ENCODE assay signal across 1 cellular context in the genomic region with DNA sequence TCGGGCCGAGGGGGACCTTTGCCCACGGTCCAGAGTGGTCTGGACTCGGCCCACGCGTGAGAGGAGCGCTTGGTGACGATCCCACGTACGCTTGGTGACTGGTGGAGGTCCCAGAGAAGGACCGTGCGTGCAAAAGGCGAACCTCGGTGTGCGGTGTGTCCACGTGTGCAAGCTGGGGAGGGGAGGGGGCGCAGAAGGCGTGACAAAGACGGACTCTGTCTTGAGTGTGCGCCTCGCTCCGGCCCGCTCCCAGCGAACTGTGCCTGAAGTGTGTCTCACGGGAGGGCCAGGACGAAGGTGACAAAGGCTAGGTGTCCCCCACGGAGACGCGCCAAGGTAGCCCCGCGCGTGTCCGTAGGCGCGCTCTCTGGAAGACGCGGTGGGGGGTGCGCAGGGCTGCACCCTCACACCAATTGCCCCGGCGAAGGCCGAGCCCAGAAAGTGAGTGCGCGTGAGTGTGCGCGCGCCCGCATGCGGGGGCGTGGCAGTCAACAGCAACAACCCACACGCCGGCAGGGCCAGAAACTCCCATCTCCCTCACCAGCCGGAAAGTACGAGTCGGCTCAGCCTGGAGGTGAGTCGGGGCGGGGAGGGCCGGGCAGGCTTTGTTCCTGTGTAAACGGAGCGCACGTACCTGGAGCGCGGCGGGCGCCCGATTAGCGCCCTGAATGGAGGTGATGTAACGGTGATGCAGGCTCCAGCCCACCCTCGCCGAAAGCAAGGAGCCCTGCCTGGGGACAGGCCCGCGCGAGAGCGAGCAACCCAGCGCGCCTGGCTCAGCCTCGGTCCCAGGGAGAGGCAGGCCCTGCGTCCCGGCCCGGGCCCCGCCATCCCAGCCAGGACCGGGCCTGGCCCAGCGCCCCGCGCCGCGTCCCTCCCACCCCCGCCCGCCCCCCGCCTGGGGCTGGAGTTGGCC.
TF ChIP-seq lines count a peak whose summit lies in the region.

A gene with protein sequence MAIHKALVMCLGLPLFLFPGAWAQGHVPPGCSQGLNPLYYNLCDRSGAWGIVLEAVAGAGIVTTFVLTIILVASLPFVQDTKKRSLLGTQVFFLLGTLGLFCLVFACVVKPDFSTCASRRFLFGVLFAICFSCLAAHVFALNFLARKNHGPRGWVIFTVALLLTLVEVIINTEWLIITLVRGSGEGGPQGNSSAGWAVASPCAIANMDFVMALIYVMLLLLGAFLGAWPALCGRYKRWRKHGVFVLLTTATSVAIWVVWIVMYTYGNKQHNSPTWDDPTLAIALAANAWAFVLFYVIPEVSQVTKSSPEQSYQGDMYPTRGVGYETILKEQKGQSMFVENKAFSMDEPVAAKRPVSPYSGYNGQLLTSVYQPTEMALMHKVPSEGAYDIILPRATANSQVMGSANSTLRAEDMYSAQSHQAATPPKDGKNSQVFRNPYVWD (plus strand): TSS at position 521 of the 916 bp plus-strand sequence. CDS start 7,689 bp downstream, outside the sequence.

TF ChIP-seq in HepG2, 621 proteins besides CTCF, POLR2A, EP300 and RAD21 (continued from another document and continues in another):
- TF ChIP-seq, protein P1, sequence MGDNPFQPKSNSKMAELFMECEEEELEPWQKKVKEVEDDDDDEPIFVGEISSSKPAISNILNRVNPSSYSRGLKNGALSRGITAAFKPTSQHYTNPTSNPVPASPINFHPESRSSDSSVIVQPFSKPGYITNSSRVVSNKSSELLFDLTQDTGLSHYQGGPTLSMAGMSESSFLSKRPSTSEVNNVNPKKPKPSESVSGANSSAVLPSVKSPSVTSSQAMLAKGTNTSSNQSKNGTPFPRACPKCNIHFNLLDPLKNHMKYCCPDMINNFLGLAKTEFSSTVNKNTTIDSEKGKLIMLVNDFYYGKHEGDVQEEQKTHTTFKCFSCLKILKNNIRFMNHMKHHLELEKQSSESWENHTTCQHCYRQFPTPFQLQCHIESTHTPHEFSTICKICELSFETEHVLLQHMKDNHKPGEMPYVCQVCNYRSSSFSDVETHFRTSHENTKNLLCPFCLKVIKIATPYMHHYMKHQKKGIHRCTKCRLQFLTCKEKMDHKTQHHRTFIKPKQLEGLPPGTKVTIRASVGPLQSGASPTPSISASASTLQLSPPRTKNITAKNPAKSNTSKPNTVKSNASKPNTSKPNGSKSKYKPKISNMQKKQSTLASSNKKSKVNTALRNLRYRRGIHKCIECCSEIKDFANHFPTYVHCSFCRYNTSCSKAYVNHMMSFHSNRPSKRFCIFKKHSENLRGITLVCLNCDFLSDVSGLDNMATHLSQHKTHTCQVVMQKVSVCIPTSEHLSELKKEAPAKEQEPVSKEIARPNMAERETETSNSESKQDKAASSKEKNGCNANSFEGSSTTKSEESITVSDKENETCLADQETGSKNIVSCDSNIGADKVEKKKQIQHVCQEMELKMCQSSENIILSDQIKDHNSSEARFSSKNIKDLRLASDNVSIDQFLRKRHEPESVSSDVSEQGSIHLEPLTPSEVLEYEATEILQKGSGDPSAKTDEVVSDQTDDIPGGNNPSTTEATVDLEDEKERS (CRISPR knock-in tag; IDR thresholded peaks at IDR 0.05) = peak; percentile 65; the same call in 1 of the 2 replicates
- TF ChIP-seq, protein P2, sequence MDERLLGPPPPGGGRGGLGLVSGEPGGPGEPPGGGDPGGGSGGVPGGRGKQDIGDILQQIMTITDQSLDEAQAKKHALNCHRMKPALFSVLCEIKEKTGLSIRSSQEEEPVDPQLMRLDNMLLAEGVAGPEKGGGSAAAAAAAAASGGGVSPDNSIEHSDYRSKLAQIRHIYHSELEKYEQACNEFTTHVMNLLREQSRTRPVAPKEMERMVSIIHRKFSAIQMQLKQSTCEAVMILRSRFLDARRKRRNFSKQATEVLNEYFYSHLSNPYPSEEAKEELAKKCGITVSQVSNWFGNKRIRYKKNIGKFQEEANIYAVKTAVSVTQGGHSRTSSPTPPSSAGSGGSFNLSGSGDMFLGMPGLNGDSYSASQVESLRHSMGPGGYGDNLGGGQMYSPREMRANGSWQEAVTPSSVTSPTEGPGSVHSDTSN (CRISPR knock-in tag; IDR thresholded peaks at IDR 0.05) = no peak
- TF ChIP-seq, protein P3, sequence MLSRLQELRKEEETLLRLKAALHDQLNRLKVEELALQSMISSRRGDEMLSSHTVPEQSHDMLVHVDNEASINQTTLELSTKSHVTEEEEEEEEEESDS (CRISPR knock-in tag; IDR thresholded peaks at IDR 0.05; ENCODE audit: borderline replicate concordance) = peak; percentile 57; the same call in 1 of the 2 replicates
- TF ChIP-seq FOXK1 (CRISPR knock-in tag; IDR thresholded peaks at IDR 0.05; ENCODE audit: borderline replicate concordance, low read depth) (peak; percentile 98), ZSCAN29 (CRISPR knock-in tag; conservative IDR thresholded peaks at IDR 0.05) (peak; percentile 30; the same call in 1 of the 2 replicates), ZNF768 (CRISPR knock-in tag; IDR thresholded peaks at IDR 0.05) (peak; percentile 15; the same call in 1 of the 2 replicates), NR1H2 (CRISPR knock-in tag; IDR thresholded peaks at IDR 0.05; ENCODE audit: borderline replicate concordance, low read depth) (no peak), RBFOX2 (IDR thresholded peaks at IDR 0.05; ENCODE audit: low read depth, low read length) (peak; percentile 97), ZBTB38 (CRISPR knock-in tag; IDR thresholded peaks at IDR 0.05) (no peak; the same call in 1 of the 2 replicates), ZFP90 (CRISPR knock-in tag; IDR thresholded peaks at IDR 0.05; ENCODE audit: borderline replicate concordance) (no peak; the same call in 1 of the 2 replicates), TMF1 (CRISPR knock-in tag; IDR thresholded peaks at IDR 0.05; ENCODE audit: low read depth) (peak; percentile 82), ZNF337 (CRISPR knock-in tag; IDR thresholded peaks at IDR 0.05; ENCODE audit: borderline replicate concordance, low read depth) (0 out of 2 replicates have a peak, but pooled peaks have one; percentile 70), ZNF143 (CRISPR knock-in tag; IDR thresholded peaks at IDR 0.05) (no peak; the same call in 1 of the 2 replicates), FLYWCH1 (CRISPR knock-in tag; IDR thresholded peaks at IDR 0.05) (peak; percentile 87; the same call in 1 of the 2 replicates), KDM4B (CRISPR knock-in tag; IDR thresholded peaks at IDR 0.05) (peak; percentile 25; the same call in 1 of the 2 replicates), ZNF34 (CRISPR knock-in tag; IDR thresholded peaks at IDR 0.05; ENCODE audit: borderline replicate concordance) (0 out of 2 replicates have a peak, but pooled peaks have one; percentile 24), ISL2 (CRISPR knock-in tag; IDR thresholded peaks at IDR 0.05) (peak; percentile 63), ZNF747 (CRISPR knock-in tag; IDR thresholded peaks at IDR 0.05; ENCODE audit: borderline replicate concordance) (peak; percentile 94; the same call in 1 of the 2 replicates), FOXA1 (IDR thresholded peaks at IDR 0.05) (no peak), FOXA1 (CRISPR knock-in tag; IDR thresholded peaks at IDR 0.05) (peak; percentile 92), ZSCAN31 (CRISPR knock-in tag; IDR thresholded peaks at IDR 0.05; ENCODE audit: low read depth) (peak; percentile 93), KDM5B (CRISPR knock-in tag; IDR thresholded peaks at IDR 0.05; ENCODE audit: borderline replicate concordance) (peak; percentile 83), JDP2 (CRISPR knock-in tag; IDR thresholded peaks at IDR 0.05; ENCODE audit: borderline replicate concordance) (no peak; the same call in 1 of the 2 replicates), MAFK (conservative IDR thresholded peaks at IDR 0.05 in 1 of 2, IDR thresholded peaks at IDR 0.05 in 1 of 2; ENCODE audit: low read length in 2 of 2) (no peak), AGO2 (optimal IDR thresholded peaks at IDR 0.05; ENCODE audit: low read depth, low read length) (peak; percentile 97), LCORL (IDR thresholded peaks at IDR 0.05) (no peak), LCORL (CRISPR knock-in tag; IDR thresholded peaks at IDR 0.05) (peak; percentile 96), ZNF382 (CRISPR knock-in tag; IDR thresholded peaks at IDR 0.05; ENCODE audit: borderline replicate concordance) (no peak), FOXK2 (IDR thresholded peaks at IDR 0.05) (peak; percentile 97), PAF1 (CRISPR knock-in tag; IDR thresholded peaks at IDR 0.05) (peak; percentile 70), EED (CRISPR knock-in tag; IDR thresholded peaks at IDR 0.05) (peak; percentile 83), NFIB (CRISPR knock-in tag; IDR thresholded peaks at IDR 0.05; ENCODE audit: borderline replicate concordance) (no peak), ZMYM4 (CRISPR knock-in tag; IDR thresholded peaks at IDR 0.05) (peak; percentile 67), ZNF30 (CRISPR knock-in tag; IDR thresholded peaks at IDR 0.05) (0 out of 2 replicates have a peak, but pooled peaks have one; percentile 10), ZNF496 (CRISPR knock-in tag; IDR thresholded peaks at IDR 0.05; ENCODE audit: insufficient replicate concordance) (no peak)
- TF ChIP-seq, protein P4, sequence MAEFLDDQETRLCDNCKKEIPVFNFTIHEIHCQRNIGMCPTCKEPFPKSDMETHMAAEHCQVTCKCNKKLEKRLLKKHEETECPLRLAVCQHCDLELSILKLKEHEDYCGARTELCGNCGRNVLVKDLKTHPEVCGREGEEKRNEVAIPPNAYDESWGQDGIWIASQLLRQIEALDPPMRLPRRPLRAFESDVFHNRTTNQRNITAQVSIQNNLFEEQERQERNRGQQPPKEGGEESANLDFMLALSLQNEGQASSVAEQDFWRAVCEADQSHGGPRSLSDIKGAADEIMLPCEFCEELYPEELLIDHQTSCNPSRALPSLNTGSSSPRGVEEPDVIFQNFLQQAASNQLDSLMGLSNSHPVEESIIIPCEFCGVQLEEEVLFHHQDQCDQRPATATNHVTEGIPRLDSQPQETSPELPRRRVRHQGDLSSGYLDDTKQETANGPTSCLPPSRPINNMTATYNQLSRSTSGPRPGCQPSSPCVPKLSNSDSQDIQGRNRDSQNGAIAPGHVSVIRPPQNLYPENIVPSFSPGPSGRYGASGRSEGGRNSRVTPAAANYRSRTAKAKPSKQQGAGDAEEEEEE (CRISPR knock-in tag; IDR thresholded peaks at IDR 0.05; ENCODE audit: borderline replicate concordance) = no peak
- TF ChIP-seq, protein P5, sequence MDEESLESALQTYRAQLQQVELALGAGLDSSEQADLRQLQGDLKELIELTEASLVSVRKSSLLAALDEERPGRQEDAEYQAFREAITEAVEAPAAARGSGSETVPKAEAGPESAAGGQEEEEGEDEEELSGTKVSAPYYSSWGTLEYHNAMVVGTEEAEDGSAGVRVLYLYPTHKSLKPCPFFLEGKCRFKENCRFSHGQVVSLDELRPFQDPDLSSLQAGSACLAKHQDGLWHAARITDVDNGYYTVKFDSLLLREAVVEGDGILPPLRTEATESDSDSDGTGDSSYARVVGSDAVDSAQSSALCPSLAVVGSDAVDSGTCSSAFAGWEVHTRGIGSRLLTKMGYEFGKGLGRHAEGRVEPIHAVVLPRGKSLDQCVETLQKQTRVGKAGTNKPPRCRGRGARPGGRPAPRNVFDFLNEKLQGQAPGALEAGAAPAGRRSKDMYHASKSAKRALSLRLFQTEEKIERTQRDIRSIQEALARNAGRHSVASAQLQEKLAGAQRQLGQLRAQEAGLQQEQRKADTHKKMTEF (CRISPR knock-in tag; IDR thresholded peaks at IDR 0.05) = peak; percentile 77
- TF ChIP-seq, protein P6, sequence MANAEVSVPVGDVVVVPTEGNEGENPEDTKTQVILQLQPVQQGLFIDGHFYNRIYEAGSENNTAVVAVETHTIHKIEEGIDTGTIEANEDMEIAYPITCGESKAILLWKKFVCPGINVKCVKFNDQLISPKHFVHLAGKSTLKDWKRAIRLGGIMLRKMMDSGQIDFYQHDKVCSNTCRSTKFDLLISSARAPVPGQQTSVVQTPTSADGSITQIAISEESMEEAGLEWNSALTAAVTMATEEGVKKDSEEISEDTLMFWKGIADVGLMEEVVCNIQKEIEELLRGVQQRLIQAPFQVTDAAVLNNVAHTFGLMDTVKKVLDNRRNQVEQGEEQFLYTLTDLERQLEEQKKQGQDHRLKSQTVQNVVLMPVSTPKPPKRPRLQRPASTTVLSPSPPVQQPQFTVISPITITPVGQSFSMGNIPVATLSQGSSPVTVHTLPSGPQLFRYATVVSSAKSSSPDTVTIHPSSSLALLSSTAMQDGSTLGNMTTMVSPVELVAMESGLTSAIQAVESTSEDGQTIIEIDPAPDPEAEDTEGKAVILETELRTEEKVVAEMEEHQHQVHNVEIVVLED (CRISPR knock-in tag; IDR thresholded peaks at IDR 0.05; ENCODE audit: borderline replicate concordance) = peak; percentile 80
- TF ChIP-seq, protein P7, sequence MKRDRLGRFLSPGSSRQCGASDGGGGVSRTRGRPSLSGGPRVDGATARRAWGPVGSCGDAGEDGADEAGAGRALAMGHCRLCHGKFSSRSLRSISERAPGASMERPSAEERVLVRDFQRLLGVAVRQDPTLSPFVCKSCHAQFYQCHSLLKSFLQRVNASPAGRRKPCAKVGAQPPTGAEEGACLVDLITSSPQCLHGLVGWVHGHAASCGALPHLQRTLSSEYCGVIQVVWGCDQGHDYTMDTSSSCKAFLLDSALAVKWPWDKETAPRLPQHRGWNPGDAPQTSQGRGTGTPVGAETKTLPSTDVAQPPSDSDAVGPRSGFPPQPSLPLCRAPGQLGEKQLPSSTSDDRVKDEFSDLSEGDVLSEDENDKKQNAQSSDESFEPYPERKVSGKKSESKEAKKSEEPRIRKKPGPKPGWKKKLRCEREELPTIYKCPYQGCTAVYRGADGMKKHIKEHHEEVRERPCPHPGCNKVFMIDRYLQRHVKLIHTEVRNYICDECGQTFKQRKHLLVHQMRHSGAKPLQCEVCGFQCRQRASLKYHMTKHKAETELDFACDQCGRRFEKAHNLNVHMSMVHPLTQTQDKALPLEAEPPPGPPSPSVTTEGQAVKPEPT (CRISPR knock-in tag; IDR thresholded peaks at IDR 0.05; ENCODE audit: low read depth) = no peak; the same call in 1 of the 2 replicates
- TF ChIP-seq, protein P8, sequence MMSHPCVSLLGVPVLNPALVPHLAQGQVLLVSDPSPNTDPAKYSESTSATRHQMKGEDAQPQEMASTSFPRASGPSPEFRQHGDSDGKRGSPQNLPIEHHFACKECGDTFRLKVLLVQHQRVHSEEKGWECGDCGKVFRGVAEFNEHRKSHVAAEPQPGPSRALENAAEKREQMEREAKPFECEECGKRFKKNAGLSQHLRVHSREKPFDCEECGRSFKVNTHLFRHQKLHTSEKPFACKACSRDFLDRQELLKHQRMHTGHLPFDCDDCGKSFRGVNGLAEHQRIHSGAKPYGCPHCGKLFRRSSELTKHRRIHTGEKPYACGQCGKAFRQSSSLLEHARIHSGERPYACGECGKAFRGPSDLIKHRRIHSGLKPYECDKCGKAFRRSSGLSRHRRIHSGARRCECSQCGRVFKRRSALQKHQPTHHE (CRISPR knock-in tag; IDR thresholded peaks at IDR 0.05; ENCODE audit: borderline replicate concordance) = no peak
- TF ChIP-seq, protein P9, sequence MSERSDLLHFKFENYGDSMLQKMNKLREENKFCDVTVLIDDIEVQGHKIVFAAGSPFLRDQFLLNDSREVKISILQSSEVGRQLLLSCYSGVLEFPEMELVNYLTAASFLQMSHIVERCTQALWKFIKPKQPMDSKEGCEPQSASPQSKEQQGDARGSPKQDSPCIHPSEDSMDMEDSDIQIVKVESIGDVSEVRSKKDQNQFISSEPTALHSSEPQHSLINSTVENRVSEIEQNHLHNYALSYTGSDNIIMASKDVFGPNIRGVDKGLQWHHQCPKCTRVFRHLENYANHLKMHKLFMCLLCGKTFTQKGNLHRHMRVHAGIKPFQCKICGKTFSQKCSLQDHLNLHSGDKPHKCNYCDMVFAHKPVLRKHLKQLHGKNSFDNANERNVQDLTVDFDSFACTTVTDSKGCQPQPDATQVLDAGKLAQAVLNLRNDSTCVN (CRISPR knock-in tag; IDR thresholded peaks at IDR 0.05; ENCODE audit: borderline replicate concordance) = no peak; the same call in 1 of the 2 replicates
